ENCODE assay signal across 7 cellular contexts in the genomic region with DNA sequence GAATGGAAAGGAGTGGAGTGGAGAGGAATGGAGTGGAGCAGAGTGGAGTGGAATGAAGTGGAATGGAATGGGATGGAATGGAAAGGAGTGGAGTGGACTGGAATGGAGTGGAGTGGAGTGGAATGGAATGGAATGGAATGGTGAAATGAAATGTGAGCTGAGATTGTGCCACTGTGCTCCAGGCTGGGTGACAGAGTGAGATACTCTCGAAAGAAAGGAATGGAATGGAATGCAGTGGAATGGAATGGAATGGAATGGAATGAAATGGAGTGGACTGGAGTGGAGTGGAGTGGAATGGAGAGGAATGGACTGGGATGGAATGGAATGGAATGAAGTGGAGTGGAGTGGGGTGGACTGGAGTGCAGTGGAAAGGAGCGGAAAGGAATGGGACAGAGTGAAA.
A peak's percentile ranks its signal among the peaks of the same experiment; 100 is the strongest.
DNase-seq lines count a peak whose midpoint lies in the region; ATAC-seq and TF ChIP-seq lines count a peak whose summit lies in the region.
"Not testable (repeated sequence)": the region's sequence is repeated elsewhere in the genome, so short reads cannot be mapped to it uniquely, and the experiment has no call there.

No MANE protein-coding gene starts in this region.

- H3K27ac Mint-ChIP-seq in endothelial cell (ENCODE audit: unreplicated experiment) = peak overlapping the region; percentile 12

- H3K9me3 Mint-ChIP-seq in endothelial cell (ENCODE audit: unreplicated experiment) = peaks cover 53% of the 10 kb centered on the region

- H3K4me3 ChIP-seq in right cardiac atrium (ENCODE audit: low read length); lower lobe of right lung; psoas muscle; thoracic aorta: not testable (repeated sequence)

- H3K27me3 Mint-ChIP-seq in endothelial cell (ENCODE audit: unreplicated experiment) = peaks cover 31% of the 10 kb centered on the region

- 71% methylated on average over 2 of the region's 2 CpGs for WGBS in right cardiac atrium
- WGBS in psoas muscle, 3 donors = 55 to 71% (median 60%) methylated on average over 2 of the region's 2 CpGs

- not testable (repeated sequence) for TF ChIP-seq CTCF in endothelial cell (IDR thresholded peaks at IDR 0.05; ENCODE audit: unreplicated experiment); lower lobe of right lung (IDR thresholded peaks at IDR 0.05); psoas muscle (IDR thresholded peaks at IDR 0.05); thoracic aorta (IDR thresholded peaks at IDR 0.05)

- H3K9me3 ChIP-seq in right cardiac atrium (ENCODE audit: control insufficient read depth, low read length); psoas muscle; thoracic aorta: not testable (repeated sequence)
- peaks cover 11% of the 10 kb centered on the region for H3K9me3 ChIP-seq in lower lobe of right lung

- H3K36me3 ChIP-seq in lower lobe of right lung; psoas muscle (ENCODE audit: insufficient read depth in 1 of 2, low read depth in 1 of 2); thoracic aorta: not testable (repeated sequence)

- DNase-seq in endothelial cell (ENCODE audit: low spot score); Right ventricle myocardium inferior (ENCODE audit: missing footprints); right cardiac atrium; lower lobe of right lung; psoas muscle; thoracic aorta (ENCODE audit: low spot score): not testable (repeated sequence)

- H3K27me3 ChIP-seq in right cardiac atrium (ENCODE audit: control insufficient read depth, insufficient read depth); lower lobe of right lung (ENCODE audit: low read depth); psoas muscle (ENCODE audit: insufficient read depth in 3 of 3, low read length in 2 of 3); thoracic aorta (replicated peaks; ENCODE audit: insufficient read depth): not testable (repeated sequence)

- H3K27ac ChIP-seq in right cardiac atrium (ENCODE audit: low read length); lower lobe of right lung; psoas muscle; thoracic aorta: not testable (repeated sequence)

- H3K4me3 Mint-ChIP-seq in endothelial cell (ENCODE audit: unreplicated experiment) = peak overlapping the region; percentile 9

- intact Hi-C loops in Right ventricle myocardium inferior (cut with DNase I); right cardiac atrium (cut with DNase I); lower lobe of right lung (cut with DNase I); psoas muscle (cut with DNase I): not testable (repeated sequence)

- ATAC-seq in GM18909 (IDR thresholded peaks at IDR 0.05; ENCODE audit: poor library complexity, unreplicated experiment) = peak; percentile 49
- peak; percentile 39 for ATAC-seq in Right ventricle myocardium inferior
- peak; percentile 60 to 68 for ATAC-seq in right cardiac atrium
- ATAC-seq in lower lobe of right lung = peak; percentile 64 to 70
- peak; percentile 21 to 50 (median 41) for ATAC-seq in psoas muscle
- peak; percentile 24 for ATAC-seq in thoracic aorta (ENCODE audit: insufficient number of reproducible peaks, low FRiP score, low read depth)

- not testable (repeated sequence) for H3K4me1 ChIP-seq in right cardiac atrium (ENCODE audit: control insufficient read depth, insufficient read depth, low read length); lower lobe of right lung; psoas muscle; thoracic aorta (ENCODE audit: control insufficient read depth in 1 of 2, low read depth in 2 of 2)

- not testable (repeated sequence) for H3K4me1 Mint-ChIP-seq in endothelial cell (ENCODE audit: unreplicated experiment)

- H3K36me3 Mint-ChIP-seq in endothelial cell (ENCODE audit: low read depth, unreplicated experiment) = peaks cover 38% of the 10 kb centered on the region
